9 cellular contexts compared by ENCODE assay signal in the genomic region with DNA sequence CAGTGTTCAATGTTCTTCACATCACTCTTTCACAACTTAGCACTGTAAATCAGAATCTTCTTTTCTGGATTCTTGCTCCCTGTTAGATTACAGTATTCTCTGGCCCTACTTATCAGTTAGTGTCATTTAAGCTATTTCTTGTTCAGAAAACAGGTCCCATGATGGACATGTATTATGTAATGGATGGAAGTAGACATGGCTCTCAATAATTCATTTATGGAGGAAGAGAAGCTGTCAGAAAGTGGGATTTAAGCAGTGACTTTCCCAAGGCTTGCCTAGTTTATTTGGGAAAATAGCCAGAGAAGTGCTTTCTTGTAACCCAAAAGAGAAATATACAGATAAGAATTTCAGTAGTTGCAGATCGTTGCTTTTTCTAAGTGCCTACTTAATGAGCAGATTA. TPM values are rescaled to one million over a fixed set of nuclear protein-coding genes. Genes with fewer than 3 reads are reported as not detected.
DNase-seq lines count a peak whose midpoint lies in the region; ATAC-seq and TF ChIP-seq lines count a peak whose summit lies in the region.
"Had no signal": no experiment of that assay in that cellular context is flagged by ENCODE, and none has a peak within 500 bp of the region (broad histone marks: within the 10 kb centered on the region; RNA-seq: fewer than 3 reads in every experiment).

No MANE protein-coding gene starts in this region.

- H3K27ac ChIP-seq in AG04450 (ENCODE audit: low read depth, low read length) (no peak overlapping the region), HEK293 (ENCODE audit: extremely low read depth, low read depth, low read length) (no peak overlapping the region)

- no peaks in the 10 kb centered on the region for H3K27me3 Mint-ChIP-seq in activated naive CD8-positive, alpha-beta T cell treated with anti-CD3 and anti-CD28 coated beads, Interleukin-2, amount 50 U/mL, for 24 hours

- TF ChIP-seq CTCF in AG04450 (IDR thresholded peaks at IDR 0.05; ENCODE audit: low read depth, low read length) (no peak), HEK293 (tag by site-specific recombination; IDR thresholded peaks at IDR 0.05) (no peak)

- peaks cover 3% of the 10 kb centered on the region for H3K36me3 Mint-ChIP-seq in activated naive CD8-positive, alpha-beta T cell treated with anti-CD3 and anti-CD28 coated beads, Interleukin-2, amount 50 U/mL, for 24 hours (ENCODE audit: low read depth)

- no peak for ATAC-seq in activated naive CD8-positive, alpha-beta T cell treated with anti-CD3 and anti-CD28 coated beads, Interleukin-2, amount 50 U/mL, for 24 hours
- no peak for ATAC-seq in HG02798 (IDR thresholded peaks at IDR 0.05; ENCODE audit: poor library complexity, unreplicated experiment)
- no peak for ATAC-seq in GM18520 (IDR thresholded peaks at IDR 0.05; ENCODE audit: unreplicated experiment)

- H3K9me3 Mint-ChIP-seq in activated naive CD8-positive, alpha-beta T cell treated with anti-CD3 and anti-CD28 coated beads, Interleukin-2, amount 50 U/mL, for 24 hours: no peaks in the 10 kb centered on the region

- peaks cover 16% of the 10 kb centered on the region; the same call in 1 of the 2 replicates for H3K4me1 ChIP-seq in HEK293 (ENCODE audit: control insufficient read depth, insufficient read depth, low read length)

- DNase-seq in AG04450 (ENCODE audit: low read depth, low spot score) (no peak), medulla oblongata (ENCODE audit: extremely low spot score) (peak; percentile 21), NCI-H146 treated with DMSO at 0.1 percent for 48 hours (lab: John Stamatoyannopoulos, UW; ENCODE audit: unreplicated experiment) (no peak), 8988T (no peak)
- no peak for DNase-seq in activated naive CD8-positive, alpha-beta T cell treated with anti-CD3 and anti-CD28 coated beads, Interleukin-2, amount 50 U/mL, for 24 hours
- DNase-seq: cortex of kidney had no signal

- H3K27me3 ChIP-seq in AG04450 (ENCODE audit: control insufficient read depth, insufficient read depth, low read length): no peaks in the 10 kb centered on the region

- H3K9me3 ChIP-seq in AG04450 (ENCODE audit: control insufficient read depth, insufficient read depth, low read length) (no peaks in the 10 kb centered on the region; the same call in 1 of the 2 replicates), HEK293 (ENCODE audit: control insufficient read depth, insufficient read depth, low read depth, low read length) (no peaks in the 10 kb centered on the region)

- H3K36me3 ChIP-seq in HEK293 (ENCODE audit: control insufficient read depth in 2 of 2, insufficient read depth in 1 of 2, low read length in 2 of 2): no peaks in the 10 kb centered on the region

- H3K27ac Mint-ChIP-seq in activated naive CD8-positive, alpha-beta T cell treated with anti-CD3 and anti-CD28 coated beads, Interleukin-2, amount 50 U/mL, for 24 hours: peak overlapping the region; percentile 31

- CTCF ChIA-PET in AG04450 (lab: Charles Lee) (interaction anchor here (1.0 to 1.8 kb wide), 3 partner anchors 43 to 241 kb away, joined by 3 to 5 read pairs (median 4); partner anchors contain the start of gene RAD52), HEK293 (lab: Yijun Ruan, JAX) (interaction anchor here (0.6 to 1.9 kb wide), 3 partner anchors 8 to 591 kb away, joined by 4 to 5 read pairs (median 4); no protein-coding TSS in a partner anchor)

- POLR2A ChIA-PET in AG04450 (lab: Yijun Ruan, JAX): no interaction called here
- POLR2A ChIA-PET in HEK293 (lab: Yijun Ruan, JAX): no interaction called here

- H3K4me1 Mint-ChIP-seq in activated naive CD8-positive, alpha-beta T cell treated with anti-CD3 and anti-CD28 coated beads, Interleukin-2, amount 50 U/mL, for 24 hours: peaks cover 43% of the 10 kb centered on the region

- peak overlapping the region; percentile 96 for H3K4me3 Mint-ChIP-seq in activated naive CD8-positive, alpha-beta T cell treated with anti-CD3 and anti-CD28 coated beads, Interleukin-2, amount 50 U/mL, for 24 hours

- H3K4me3 ChIP-seq in AG04450 (ENCODE audit: low read depth, low read length): peak overlapping the region; percentile 80; the same call in 1 of the 2 replicates
- peak overlapping the region; percentile 6 for H3K4me3 ChIP-seq in HEK293 (ENCODE audit: low read depth, low read length)

TF ChIP-seq in HEK293, 187 proteins besides CTCF, POLR2A, EP300 and RAD21:
- TF ChIP-seq, protein P1, sequence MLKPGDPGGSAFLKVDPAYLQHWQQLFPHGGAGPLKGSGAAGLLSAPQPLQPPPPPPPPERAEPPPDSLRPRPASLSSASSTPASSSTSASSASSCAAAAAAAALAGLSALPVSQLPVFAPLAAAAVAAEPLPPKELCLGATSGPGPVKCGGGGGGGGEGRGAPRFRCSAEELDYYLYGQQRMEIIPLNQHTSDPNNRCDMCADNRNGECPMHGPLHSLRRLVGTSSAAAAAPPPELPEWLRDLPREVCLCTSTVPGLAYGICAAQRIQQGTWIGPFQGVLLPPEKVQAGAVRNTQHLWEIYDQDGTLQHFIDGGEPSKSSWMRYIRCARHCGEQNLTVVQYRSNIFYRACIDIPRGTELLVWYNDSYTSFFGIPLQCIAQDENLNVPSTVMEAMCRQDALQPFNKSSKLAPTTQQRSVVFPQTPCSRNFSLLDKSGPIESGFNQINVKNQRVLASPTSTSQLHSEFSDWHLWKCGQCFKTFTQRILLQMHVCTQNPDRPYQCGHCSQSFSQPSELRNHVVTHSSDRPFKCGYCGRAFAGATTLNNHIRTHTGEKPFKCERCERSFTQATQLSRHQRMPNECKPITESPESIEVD (tag by site-specific recombination; IDR thresholded peaks at IDR 0.05): peak; percentile 94
- no peak; the same call in 1 of the 2 replicates for TF ChIP-seq ZNF366 (tag by site-specific recombination; conservative IDR thresholded peaks at IDR 0.05)
- no peak for TF ChIP-seq ZNF585B (tag by site-specific recombination; IDR thresholded peaks at IDR 0.05)
- TF ChIP-seq ZNF510 (tag by site-specific recombination; IDR thresholded peaks at IDR 0.05; ENCODE audit: insufficient replicate concordance): no peak
- TF ChIP-seq ZNF529 (tag by site-specific recombination; IDR thresholded peaks at IDR 0.05; ENCODE audit: insufficient replicate concordance): no peak
- TF ChIP-seq SP2 (tag by site-specific recombination; IDR thresholded peaks at IDR 0.05): no peak
- no peak for TF ChIP-seq ZNF654 (tag by site-specific recombination; IDR thresholded peaks at IDR 0.05; ENCODE audit: low read depth)

RNA-seq across cellular contexts. Expression of gene ERC1, which starts 1.6 kb away (rescaled TPM):
- 28.6 and 29.0 TPM in 2 replicates for polyA plus RNA-seq in AG04450 (2011; rRNA removed)
- polyA minus RNA-seq in AG04450 (2011; rRNA and poly(A)+ RNA removed): 65.2 and 71.9 TPM in 2 replicates

RNA-seq across cellular contexts. Expression of gene RAD52, which starts 43.2 kb away (rescaled TPM):
- polyA plus RNA-seq in AG04450 (2011; rRNA removed): 13.8 and 18.8 TPM in 2 replicates
- 25.9 and 30.2 TPM in 2 replicates for polyA minus RNA-seq in AG04450 (2011; rRNA and poly(A)+ RNA removed)
